ENCODE assay signal across 2 cellular contexts in genomic region chr17:30969989-30970680, GRCh38.
A peak's percentile ranks its signal among the peaks of the same experiment; 100 is the strongest.
TF ChIP-seq lines count a peak whose summit lies in the region.

No MANE protein-coding gene starts in this region.

TF ChIP-seq in liver, 16 proteins besides CTCF, POLR2A, EP300 and RAD21:
- TF ChIP-seq SP1 (IDR thresholded peaks at IDR 0.05) (no peak), RXRA (IDR thresholded peaks at IDR 0.05) (peak in 1 of 2 donors; percentile 65)
TF ChIP-seq in liver: peak in this region for 1.

TF ChIP-seq in HepG2, 621 proteins besides CTCF, POLR2A, EP300 and RAD21:
- no peak for TF ChIP-seq KIAA2018 (CRISPR knock-in tag; IDR thresholded peaks at IDR 0.05; ENCODE audit: borderline replicate concordance)
- no peak for TF ChIP-seq HNRNPUL1 (IDR thresholded peaks at IDR 0.05; ENCODE audit: low read depth, low read length)
- no peak for TF ChIP-seq SNAPC4 (CRISPR knock-in tag; IDR thresholded peaks at IDR 0.05)
- TF ChIP-seq ZNF775 (CRISPR knock-in tag; IDR thresholded peaks at IDR 0.05; ENCODE audit: borderline replicate concordance): no peak
- TF ChIP-seq ZMAT5 (CRISPR knock-in tag; IDR thresholded peaks at IDR 0.05; ENCODE audit: borderline replicate concordance, low read depth): no peak
- no peak for TF ChIP-seq ZFP82 (CRISPR knock-in tag; IDR thresholded peaks at IDR 0.05; ENCODE audit: borderline replicate concordance)
- no peak for TF ChIP-seq HIC2 (CRISPR knock-in tag; IDR thresholded peaks at IDR 0.05; ENCODE audit: low read depth)
- TF ChIP-seq PHF5A (CRISPR knock-in tag; IDR thresholded peaks at IDR 0.05; ENCODE audit: low read depth, unreplicated experiment): no peak
- TF ChIP-seq RFX5 (IDR thresholded peaks at IDR 0.05; ENCODE audit: low read depth, low read length): no peak
- TF ChIP-seq ZNF468 (CRISPR knock-in tag; IDR thresholded peaks at IDR 0.05): no peak
- no peak for TF ChIP-seq ZNF878 (CRISPR knock-in tag; IDR thresholded peaks at IDR 0.05)
- TF ChIP-seq ZNF768 (CRISPR knock-in tag; IDR thresholded peaks at IDR 0.05): no peak
- no peak for TF ChIP-seq ATF7-NPFF (CRISPR knock-in tag; IDR thresholded peaks at IDR 0.05; ENCODE audit: low read depth)
- no peak for TF ChIP-seq ZNF7 (CRISPR knock-in tag; IDR thresholded peaks at IDR 0.05)
